In genomic region chr2:71337776-71338175, GRCh38 we compare ENCODE assay signal across 29 cellular contexts. TPM values are rescaled to one million over a fixed set of nuclear protein-coding genes. Genes with fewer than 3 reads are reported as not detected.
DNase-seq lines count a peak whose midpoint lies in the region; ATAC-seq, FAIRE-seq and TF ChIP-seq lines count a peak whose summit lies in the region.
"Had no signal": no experiment of that assay in that cellular context is flagged by ENCODE, and none has a peak within 500 bp of the region (broad histone marks: within the 10 kb centered on the region; RNA-seq: fewer than 3 reads in every experiment).

No MANE protein-coding gene starts in this region.

- H3K36me3 Mint-ChIP-seq in memory B cell: peaks cover 14% of the 10 kb centered on the region

- ATAC-seq in left ventricle myocardium superior (peak; percentile 30), SK-N-SH treated with all-trans-retinoic acid at 6 μM for 48 hours (no peak), memory B cell (ENCODE audit: low read depth) (no peak), HG02870 (IDR thresholded peaks at IDR 0.05; ENCODE audit: unreplicated experiment) (no peak)
- ATAC-seq: HCT116 had no signal

- FAIRE-seq in D721Med (lab: Jason Lieb, UNC): no peak
- FAIRE-seq: GM18507, small intestine had no signal

- TF ChIP-seq CTCF in right atrium auricular region (IDR thresholded peaks at IDR 0.05) (no peak), D721Med (IDR thresholded peaks at IDR 0.05; ENCODE audit: insufficient read depth, missing control alignments) (no peak)

- H3K9me3 Mint-ChIP-seq in memory B cell: no peaks in the 10 kb centered on the region
- H3K9me3 Mint-ChIP-seq: activated CD4-positive, alpha-beta T cell treated with anti-CD3 and anti-CD28 coated beads, Interleukin-2, amount 10 ng/mL, durations not matched to agents 7 days and 5 days; activated T-cell treated with anti-CD3 and anti-CD28 coated beads, Interleukin-2, amount 50 U/mL, for 24 hours had no signal

- H3K4me3 ChIP-seq in right atrium auricular region: no peak overlapping the region
- H3K4me3 ChIP-seq: breast epithelium, lung, transverse colon had no signal

- H3K27ac Mint-ChIP-seq in memory B cell: peak overlapping the region; percentile 9
- H3K27ac Mint-ChIP-seq: activated CD4-positive, alpha-beta T cell treated with anti-CD3 and anti-CD28 coated beads, Interleukin-2, amount 10 ng/mL, durations not matched to agents 7 days and 5 days; activated T-cell treated with anti-CD3 and anti-CD28 coated beads, Interleukin-2, amount 50 U/mL, for 24 hours had no signal

- H3K27me3 ChIP-seq in right atrium auricular region: no peaks in the 10 kb centered on the region
- H3K27me3 ChIP-seq: breast epithelium, transverse colon had no signal

- H3K27ac ChIP-seq in right atrium auricular region: no peak overlapping the region
- H3K27ac ChIP-seq: breast epithelium, epithelial cell of prostate, RWPE1, transverse colon, WERI-Rb-1 had no signal

- intact Hi-C loops in left ventricle myocardium superior (cut with micrococcal nuclease): no loop called here

- no peaks in the 10 kb centered on the region for H3K27me3 Mint-ChIP-seq in memory B cell
- H3K27me3 Mint-ChIP-seq: activated CD4-positive, alpha-beta T cell treated with anti-CD3 and anti-CD28 coated beads, Interleukin-2, amount 10 ng/mL, durations not matched to agents 7 days and 5 days; activated T-cell treated with anti-CD3 and anti-CD28 coated beads, Interleukin-2, amount 50 U/mL, for 24 hours had no signal

- H3K4me1 Mint-ChIP-seq in memory B cell: peaks cover 38% of the 10 kb centered on the region

- no peak overlapping the region for H3K4me3 Mint-ChIP-seq in memory B cell
- H3K4me3 Mint-ChIP-seq: activated CD4-positive, alpha-beta T cell treated with anti-CD3 and anti-CD28 coated beads, Interleukin-2, amount 10 ng/mL, durations not matched to agents 7 days and 5 days; activated T-cell treated with anti-CD3 and anti-CD28 coated beads, Interleukin-2, amount 50 U/mL, for 24 hours had no signal

- H3K9me3 ChIP-seq in right atrium auricular region: no peaks in the 10 kb centered on the region
- H3K9me3 ChIP-seq: breast epithelium, Caco-2, transverse colon had no signal

- DNase-seq in left ventricle myocardium superior (no peak), right atrium auricular region (ENCODE audit: low spot score) (no peak), memory B cell (ENCODE audit: low spot score in 2 of 2) (no peak), D721Med (ENCODE audit: insufficient read length, low spot score) (no peak)
- DNase-seq in stimulated activated CD4-positive, alpha-beta T cell treated with anti-CD3 and anti-CD28 coated beads, Interleukin-4, amount 100 ng/mL, for 4 hours: no peak
- DNase-seq: activated CD4-positive, alpha-beta T cell treated with anti-CD3 and anti-CD28 coated beads, Interleukin-2, amount 10 ng/mL, durations not matched to agents 7 days and 5 days; activated naive CD4-positive, alpha-beta T cell; activated T-cell treated with anti-CD3 and anti-CD28 coated beads, Interleukin-2, amount 50 U/mL, for 24 hours; amygdala; Caco-2; DND-41; MM.1S; NCI-H1417; NCI-H2081; NCI-H345; occipital lobe; small intestine; stimulated activated CD4-positive, alpha-beta T cell treated with anti-CD3 and anti-CD28 coated beads, Interleukin-1b, Interleukin-23, amount 100 ng/mL, for 48 hours; T-helper 9 cell; transverse colon; WERI-Rb-1 had no signal

- H3K36me3 ChIP-seq in right atrium auricular region: no peaks in the 10 kb centered on the region
- H3K36me3 ChIP-seq: breast epithelium had no signal

- peaks cover 0 to 83% of the 10 kb centered on the region in 2 donors for H3K4me1 ChIP-seq in right atrium auricular region

TF ChIP-seq in SK-N-SH treated with all-trans-retinoic acid at 6 μM for 48 hours, 23 proteins besides CTCF, POLR2A, EP300 and RAD21:
- TF ChIP-seq PPARA (CRISPR knock-in tag; IDR thresholded peaks at IDR 0.05; ENCODE audit: borderline replicate concordance): no peak
- peak; percentile 55; the same call in 1 of the 2 replicates for TF ChIP-seq TSHZ2 (CRISPR knock-in tag; IDR thresholded peaks at IDR 0.05)
- TF ChIP-seq, protein P1, sequence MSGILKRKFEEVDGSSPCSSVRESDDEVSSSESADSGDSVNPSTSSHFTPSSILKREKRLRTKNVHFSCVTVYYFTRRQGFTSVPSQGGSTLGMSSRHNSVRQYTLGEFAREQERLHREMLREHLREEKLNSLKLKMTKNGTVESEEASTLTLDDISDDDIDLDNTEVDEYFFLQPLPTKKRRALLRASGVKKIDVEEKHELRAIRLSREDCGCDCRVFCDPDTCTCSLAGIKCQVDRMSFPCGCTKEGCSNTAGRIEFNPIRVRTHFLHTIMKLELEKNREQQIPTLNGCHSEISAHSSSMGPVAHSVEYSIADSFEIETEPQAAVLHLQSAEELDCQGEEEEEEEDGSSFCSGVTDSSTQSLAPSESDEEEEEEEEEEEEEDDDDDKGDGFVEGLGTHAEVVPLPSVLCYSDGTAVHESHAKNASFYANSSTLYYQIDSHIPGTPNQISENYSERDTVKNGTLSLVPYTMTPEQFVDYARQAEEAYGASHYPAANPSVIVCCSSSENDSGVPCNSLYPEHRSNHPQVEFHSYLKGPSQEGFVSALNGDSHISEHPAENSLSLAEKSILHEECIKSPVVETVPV (CRISPR knock-in tag; IDR thresholded peaks at IDR 0.05): no peak
- TF ChIP-seq ZNF565 (CRISPR knock-in tag; conservative IDR thresholded peaks at IDR 0.05; ENCODE audit: low read depth): peak; percentile 62; the same call in 1 of the 2 replicates
- peak; percentile 75 for TF ChIP-seq TCF4 (CRISPR knock-in tag; IDR thresholded peaks at IDR 0.05; ENCODE audit: borderline replicate concordance)
TF ChIP-seq in SK-N-SH treated with all-trans-retinoic acid at 6 μM for 48 hours: peak in this region for 3.

RNA-seq across cellular contexts. Expression of gene ZNF638, which starts 6.2 kb away (rescaled TPM):
- total RNA-seq in left ventricle myocardium superior (96.2 TPM), right atrium auricular region (10 to 100 TPM; 73.9 to 77.9 TPM)
